1 cellular context compared by ENCODE assay signal in the genomic region with DNA sequence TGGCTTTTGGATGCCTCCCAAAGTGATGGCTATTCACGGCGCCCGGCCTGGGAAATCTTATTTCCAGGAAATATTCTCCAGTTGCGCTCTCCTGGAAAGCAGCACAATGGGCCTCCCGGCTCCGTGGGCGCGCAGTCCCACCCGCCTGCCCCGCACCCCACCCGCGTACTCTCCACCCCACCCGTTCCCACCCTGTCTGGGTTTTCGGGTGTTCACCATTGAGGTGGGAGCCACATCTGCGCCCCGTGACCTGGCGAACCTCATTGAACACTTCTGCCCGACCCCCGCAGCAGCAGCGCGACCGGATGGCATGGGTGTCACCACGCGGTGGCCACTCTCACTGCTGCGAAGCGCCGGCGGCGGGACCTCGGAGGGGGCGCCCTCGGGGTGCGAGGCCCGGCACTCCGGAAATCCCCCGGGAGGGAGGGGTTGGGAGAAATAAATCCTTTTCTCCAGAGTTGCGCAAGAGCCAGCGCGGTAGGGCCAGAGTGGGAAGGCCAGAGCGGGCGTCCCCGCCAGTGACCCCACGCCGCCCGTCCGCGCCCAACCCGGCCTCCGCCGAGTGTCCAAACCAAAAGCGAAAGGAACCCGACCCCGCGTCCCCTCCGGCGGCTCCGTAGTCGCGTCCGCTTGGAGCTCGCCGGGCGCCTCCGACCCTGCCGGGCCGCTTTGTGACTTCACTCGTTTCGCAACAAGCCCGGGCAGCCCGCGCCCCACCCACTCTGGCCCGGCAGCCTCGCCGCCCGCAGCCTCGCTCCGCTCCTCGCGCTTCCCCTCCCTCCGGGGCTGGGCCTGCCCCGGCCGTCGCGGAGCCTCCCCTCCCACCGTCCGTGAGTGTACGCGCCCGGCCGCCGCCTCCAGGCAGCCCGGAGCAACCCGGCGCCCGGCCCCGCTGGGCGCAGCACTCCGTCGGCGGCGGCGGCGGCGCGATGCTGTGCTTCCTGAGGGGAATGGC.
TF ChIP-seq lines count a peak whose summit lies in the region.

DRAM1 (plus strand) TSS at position 720 of the 955 bp plus-strand sequence; CDS start at position 930, 210 bp downstream.

TF ChIP-seq in HepG2, 621 proteins besides CTCF, POLR2A, EP300 and RAD21 (continued from another document and continues in another):
- TF ChIP-seq, protein P1, sequence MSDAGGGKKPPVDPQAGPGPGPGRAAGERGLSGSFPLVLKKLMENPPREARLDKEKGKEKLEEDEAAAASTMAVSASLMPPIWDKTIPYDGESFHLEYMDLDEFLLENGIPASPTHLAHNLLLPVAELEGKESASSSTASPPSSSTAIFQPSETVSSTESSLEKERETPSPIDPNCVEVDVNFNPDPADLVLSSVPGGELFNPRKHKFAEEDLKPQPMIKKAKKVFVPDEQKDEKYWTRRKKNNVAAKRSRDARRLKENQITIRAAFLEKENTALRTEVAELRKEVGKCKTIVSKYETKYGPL (CRISPR knock-in tag; IDR thresholded peaks at IDR 0.05) = peak; percentile 66; the same call in 1 of the 2 replicates
- TF ChIP-seq ZNF441 (CRISPR knock-in tag; IDR thresholded peaks at IDR 0.05; ENCODE audit: borderline replicate concordance) (no peak), ZNF607 (CRISPR knock-in tag; IDR thresholded peaks at IDR 0.05; ENCODE audit: borderline replicate concordance) (peak; percentile 92), AHR (CRISPR knock-in tag; IDR thresholded peaks at IDR 0.05) (0 out of 2 replicates have a peak, but pooled peaks have one; percentile 58), ZNF841 (CRISPR knock-in tag; IDR thresholded peaks at IDR 0.05; ENCODE audit: borderline replicate concordance) (no peak), ARNTL (CRISPR knock-in tag; IDR thresholded peaks at IDR 0.05) (peak; percentile 68), ZSCAN20 (CRISPR knock-in tag; IDR thresholded peaks at IDR 0.05; ENCODE audit: borderline replicate concordance) (peak; percentile 64; the same call in 1 of the 2 replicates), ZNF639 (CRISPR knock-in tag; conservative IDR thresholded peaks at IDR 0.05) (peak; percentile 88), POGK (CRISPR knock-in tag; conservative IDR thresholded peaks at IDR 0.05) (peak; percentile 37; the same call in 1 of the 2 replicates), ZNF678 (CRISPR knock-in tag; IDR thresholded peaks at IDR 0.05) (0 out of 2 replicates have a peak, but pooled peaks have one; percentile 28), ZFX (CRISPR knock-in tag; IDR thresholded peaks at IDR 0.05; ENCODE audit: low read depth) (peak; percentile 78), SATB2 (CRISPR knock-in tag; IDR thresholded peaks at IDR 0.05) (peak; percentile 3; the same call in 1 of the 2 replicates), ZNF251 (CRISPR knock-in tag; IDR thresholded peaks at IDR 0.05) (0 out of 2 replicates have a peak, but pooled peaks have one; percentile 80), MED13 (CRISPR knock-in tag; IDR thresholded peaks at IDR 0.05) (peak; percentile 80; the same call in 1 of the 2 replicates), ZNF563 (CRISPR knock-in tag; IDR thresholded peaks at IDR 0.05) (peak; percentile 79), ZNF749 (CRISPR knock-in tag; IDR thresholded peaks at IDR 0.05; ENCODE audit: borderline replicate concordance) (peak; percentile 49; the same call in 1 of the 2 replicates), ZFP90 (CRISPR knock-in tag; IDR thresholded peaks at IDR 0.05; ENCODE audit: borderline replicate concordance) (0 out of 2 replicates have a peak, but pooled peaks have one; percentile 19), HNRNPLL (IDR thresholded peaks at IDR 0.05; ENCODE audit: low read depth, low read length, poor library complexity, severe bottlenecking) (peak; percentile 90), NCOA2 (CRISPR knock-in tag; IDR thresholded peaks at IDR 0.05) (peak; percentile 70), ZNF816 (CRISPR knock-in tag; IDR thresholded peaks at IDR 0.05; ENCODE audit: borderline replicate concordance) (no peak), NR2F2 (IDR thresholded peaks at IDR 0.05; ENCODE audit: borderline replicate concordance, low read depth) (peak; percentile 41; the same call in 1 of the 2 replicates), ZIK1 (CRISPR knock-in tag; IDR thresholded peaks at IDR 0.05; ENCODE audit: borderline replicate concordance, low read depth) (peak; percentile 73; the same call in 1 of the 2 replicates), MTA1 (CRISPR knock-in tag; IDR thresholded peaks at IDR 0.05; ENCODE audit: borderline replicate concordance) (peak; percentile 92), KDM6A (CRISPR knock-in tag; IDR thresholded peaks at IDR 0.05; ENCODE audit: low read depth) (no peak), ISL2 (CRISPR knock-in tag; IDR thresholded peaks at IDR 0.05) (peak; percentile 59), ZNF18 (CRISPR knock-in tag; IDR thresholded peaks at IDR 0.05; ENCODE audit: insufficient replicate concordance) (peak; percentile 86), HDAC1 (CRISPR knock-in tag; IDR thresholded peaks at IDR 0.05) (peak; percentile 79), PHF21A (CRISPR knock-in tag; IDR thresholded peaks at IDR 0.05) (peak; percentile 97), KDM3A (CRISPR knock-in tag; IDR thresholded peaks at IDR 0.05; ENCODE audit: low read depth) (peak; percentile 66; the same call in 1 of the 2 replicates), ARID2 (CRISPR knock-in tag; IDR thresholded peaks at IDR 0.05; ENCODE audit: borderline replicate concordance) (peak; percentile 60; the same call in 1 of the 2 replicates), E2F1 (CRISPR knock-in tag; IDR thresholded peaks at IDR 0.05) (peak; percentile 71; the same call in 1 of the 2 replicates), ZNF652 (CRISPR knock-in tag; IDR thresholded peaks at IDR 0.05; ENCODE audit: borderline replicate concordance, low read depth) (no peak), ZNF335 (CRISPR knock-in tag; IDR thresholded peaks at IDR 0.05) (no peak), NKX3-1 (CRISPR knock-in tag; IDR thresholded peaks at IDR 0.05) (peak; percentile 87)
- TF ChIP-seq, protein P2, sequence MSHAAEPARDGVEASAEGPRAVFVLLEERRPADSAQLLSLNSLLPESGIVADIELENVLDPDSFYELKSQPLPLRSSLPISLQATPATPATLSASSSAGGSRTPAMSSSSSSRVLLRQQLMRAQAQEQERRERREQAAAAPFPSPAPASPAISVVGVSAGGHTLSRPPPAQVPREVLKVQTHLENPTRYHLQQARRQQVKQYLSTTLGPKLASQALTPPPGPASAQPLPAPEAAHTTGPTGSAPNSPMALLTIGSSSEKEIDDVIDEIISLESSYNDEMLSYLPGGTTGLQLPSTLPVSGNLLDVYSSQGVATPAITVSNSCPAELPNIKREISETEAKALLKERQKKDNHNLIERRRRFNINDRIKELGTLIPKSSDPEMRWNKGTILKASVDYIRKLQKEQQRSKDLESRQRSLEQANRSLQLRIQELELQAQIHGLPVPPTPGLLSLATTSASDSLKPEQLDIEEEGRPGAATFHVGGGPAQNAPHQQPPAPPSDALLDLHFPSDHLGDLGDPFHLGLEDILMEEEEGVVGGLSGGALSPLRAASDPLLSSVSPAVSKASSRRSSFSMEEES (CRISPR knock-in tag; IDR thresholded peaks at IDR 0.05) = peak; percentile 59; the same call in 1 of the 2 replicates
- TF ChIP-seq, protein P3, sequence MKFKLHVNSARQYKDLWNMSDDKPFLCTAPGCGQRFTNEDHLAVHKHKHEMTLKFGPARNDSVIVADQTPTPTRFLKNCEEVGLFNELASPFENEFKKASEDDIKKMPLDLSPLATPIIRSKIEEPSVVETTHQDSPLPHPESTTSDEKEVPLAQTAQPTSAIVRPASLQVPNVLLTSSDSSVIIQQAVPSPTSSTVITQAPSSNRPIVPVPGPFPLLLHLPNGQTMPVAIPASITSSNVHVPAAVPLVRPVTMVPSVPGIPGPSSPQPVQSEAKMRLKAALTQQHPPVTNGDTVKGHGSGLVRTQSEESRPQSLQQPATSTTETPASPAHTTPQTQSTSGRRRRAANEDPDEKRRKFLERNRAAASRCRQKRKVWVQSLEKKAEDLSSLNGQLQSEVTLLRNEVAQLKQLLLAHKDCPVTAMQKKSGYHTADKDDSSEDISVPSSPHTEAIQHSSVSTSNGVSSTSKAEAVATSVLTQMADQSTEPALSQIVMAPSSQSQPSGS (CRISPR knock-in tag; IDR thresholded peaks at IDR 0.05) = peak; percentile 72; the same call in 1 of the 2 replicates
- TF ChIP-seq, protein P4, sequence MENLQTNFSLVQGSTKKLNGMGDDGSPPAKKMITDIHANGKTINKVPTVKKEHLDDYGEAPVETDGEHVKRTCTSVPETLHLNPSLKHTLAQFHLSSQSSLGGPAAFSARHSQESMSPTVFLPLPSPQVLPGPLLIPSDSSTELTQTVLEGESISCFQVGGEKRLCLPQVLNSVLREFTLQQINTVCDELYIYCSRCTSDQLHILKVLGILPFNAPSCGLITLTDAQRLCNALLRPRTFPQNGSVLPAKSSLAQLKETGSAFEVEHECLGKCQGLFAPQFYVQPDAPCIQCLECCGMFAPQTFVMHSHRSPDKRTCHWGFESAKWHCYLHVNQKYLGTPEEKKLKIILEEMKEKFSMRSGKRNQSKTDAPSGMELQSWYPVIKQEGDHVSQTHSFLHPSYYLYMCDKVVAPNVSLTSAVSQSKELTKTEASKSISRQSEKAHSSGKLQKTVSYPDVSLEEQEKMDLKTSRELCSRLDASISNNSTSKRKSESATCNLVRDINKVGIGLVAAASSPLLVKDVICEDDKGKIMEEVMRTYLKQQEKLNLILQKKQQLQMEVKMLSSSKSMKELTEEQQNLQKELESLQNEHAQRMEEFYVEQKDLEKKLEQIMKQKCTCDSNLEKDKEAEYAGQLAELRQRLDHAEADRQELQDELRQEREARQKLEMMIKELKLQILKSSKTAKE (CRISPR knock-in tag; IDR thresholded peaks at IDR 0.05; ENCODE audit: borderline replicate concordance) = peak; percentile 17; the same call in 1 of the 2 replicates
- TF ChIP-seq, protein P5, sequence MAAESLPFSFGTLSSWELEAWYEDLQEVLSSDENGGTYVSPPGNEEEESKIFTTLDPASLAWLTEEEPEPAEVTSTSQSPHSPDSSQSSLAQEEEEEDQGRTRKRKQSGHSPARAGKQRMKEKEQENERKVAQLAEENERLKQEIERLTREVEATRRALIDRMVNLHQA (CRISPR knock-in tag; IDR thresholded peaks at IDR 0.05) = no peak
- TF ChIP-seq, protein P6, sequence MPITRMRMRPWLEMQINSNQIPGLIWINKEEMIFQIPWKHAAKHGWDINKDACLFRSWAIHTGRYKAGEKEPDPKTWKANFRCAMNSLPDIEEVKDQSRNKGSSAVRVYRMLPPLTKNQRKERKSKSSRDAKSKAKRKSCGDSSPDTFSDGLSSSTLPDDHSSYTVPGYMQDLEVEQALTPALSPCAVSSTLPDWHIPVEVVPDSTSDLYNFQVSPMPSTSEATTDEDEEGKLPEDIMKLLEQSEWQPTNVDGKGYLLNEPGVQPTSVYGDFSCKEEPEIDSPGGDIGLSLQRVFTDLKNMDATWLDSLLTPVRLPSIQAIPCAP (CRISPR knock-in tag; IDR thresholded peaks at IDR 0.05; ENCODE audit: low read depth) = peak; percentile 86; the same call in 1 of the 2 replicates
- TF ChIP-seq, protein P7, sequence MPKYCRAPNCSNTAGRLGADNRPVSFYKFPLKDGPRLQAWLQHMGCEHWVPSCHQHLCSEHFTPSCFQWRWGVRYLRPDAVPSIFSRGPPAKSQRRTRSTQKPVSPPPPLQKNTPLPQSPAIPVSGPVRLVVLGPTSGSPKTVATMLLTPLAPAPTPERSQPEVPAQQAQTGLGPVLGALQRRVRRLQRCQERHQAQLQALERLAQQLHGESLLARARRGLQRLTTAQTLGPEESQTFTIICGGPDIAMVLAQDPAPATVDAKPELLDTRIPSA (CRISPR knock-in tag; IDR thresholded peaks at IDR 0.05; ENCODE audit: borderline replicate concordance) = peak; percentile 44; the same call in 1 of the 2 replicates
